Comparison of ENCODE assay signal across 14 cellular contexts in genomic region chr11:47410404-47411264, GRCh38. TPM values are rescaled to one million over a fixed set of nuclear protein-coding genes. Genes with fewer than 3 reads are reported as not detected.
DNase-seq lines count a peak whose midpoint lies in the region; ATAC-seq, FAIRE-seq and TF ChIP-seq lines count a peak whose summit lies in the region.
"Had no signal": no experiment of that assay in that cellular context is flagged by ENCODE, and none has a peak within 500 bp of the region (broad histone marks: within the 10 kb centered on the region; RNA-seq: fewer than 3 reads in every experiment).

No MANE protein-coding gene starts in this region.

- no peak overlapping the region for H3K4ac ChIP-seq in mesenchymal stem cell (ENCODE audit: low read depth in 1 of 2, low read length in 2 of 2)

- H4K8ac ChIP-seq in mesenchymal stem cell (ENCODE audit: low read length), result no peak overlapping the region

- no peak for FAIRE-seq in astrocyte (lab: Jason Lieb, UNC)
- FAIRE-seq: TTC549 had no signal

- peak overlapping the region; percentile 93 for H3K4me3 ChIP-seq in astrocyte (ENCODE audit: insufficient read depth, low read depth, low read length)
- peak overlapping the region in 1 of 2 experiments; percentile 98 for H3K4me3 ChIP-seq in mesenchymal stem cell (ENCODE audit: insufficient read depth in 1 of 2, low read depth in 1 of 2, low read length in 2 of 2)
- no peak overlapping the region for H3K4me3 ChIP-seq in thyroid gland (replicated peaks in 1 of 3)
- no peak overlapping the region for H3K4me3 ChIP-seq in aorta (ENCODE audit: low read length in 2 of 2)

- TF ChIP-seq CTCF in astrocyte (IDR thresholded peaks at IDR 0.05; ENCODE audit: insufficient read depth, low read depth, low read length), result no peak
- no peak for TF ChIP-seq CTCF in thyroid gland (IDR thresholded peaks at IDR 0.05)

- H3K4me1 Mint-ChIP-seq in activated naive CD8-positive, alpha-beta T cell (ENCODE audit: low read depth), result peaks cover 16% of the 10 kb centered on the region
- H3K4me1 Mint-ChIP-seq in activated naive CD8-positive, alpha-beta T cell treated with anti-CD3 and anti-CD28 coated beads for 36 hours, result peaks cover 22% of the 10 kb centered on the region
- peaks cover 27% of the 10 kb centered on the region for H3K4me1 Mint-ChIP-seq in astrocyte (ENCODE audit: low read depth, unreplicated experiment)

- H3K27me3 ChIP-seq in astrocyte (ENCODE audit: insufficient read depth, low read length) (no peaks in the 10 kb centered on the region), mesenchymal stem cell (ENCODE audit: control insufficient read depth in 1 of 2, insufficient read depth in 1 of 2, low read length in 2 of 2) (no peaks in the 10 kb centered on the region), thyroid gland (no peaks in the 10 kb centered on the region), aorta (ENCODE audit: control insufficient read depth in 1 of 2, insufficient read depth in 2 of 2, low read length in 1 of 2) (no peaks in the 10 kb centered on the region)
- H3K27me3 ChIP-seq: BE2C had no signal

- peak overlapping the region in 1 of 2 experiments; percentile 35 for H3K23ac ChIP-seq in mesenchymal stem cell (ENCODE audit: low read length in 2 of 2)

- H3K14ac ChIP-seq in mesenchymal stem cell (ENCODE audit: low read length in 2 of 2), result peak overlapping the region in 1 of 2 experiments; percentile 18

- no peaks in the 10 kb centered on the region for H3K9me3 ChIP-seq in astrocyte (ENCODE audit: insufficient read depth, low read depth, low read length)
- no peaks in the 10 kb centered on the region for H3K9me3 ChIP-seq in mesenchymal stem cell (ENCODE audit: control insufficient read depth, low read length)
- H3K9me3 ChIP-seq in thyroid gland, result no peaks in the 10 kb centered on the region
- H3K9me3 ChIP-seq in aorta (ENCODE audit: control insufficient read depth, low read length), result no peaks in the 10 kb centered on the region
- H3K9me3 ChIP-seq: BE2C had no signal

- H3K27me3 Mint-ChIP-seq in activated naive CD8-positive, alpha-beta T cell, result no peaks in the 10 kb centered on the region
- H3K27me3 Mint-ChIP-seq in activated naive CD8-positive, alpha-beta T cell treated with anti-CD3 and anti-CD28 coated beads for 36 hours, result no peaks in the 10 kb centered on the region
- no peaks in the 10 kb centered on the region for H3K27me3 Mint-ChIP-seq in astrocyte (ENCODE audit: low read depth, unreplicated experiment)
- H3K27me3 Mint-ChIP-seq: naive B cell, type B pancreatic cell had no signal

- no peak for DNase-seq in activated naive CD8-positive, alpha-beta T cell treated with anti-CD3 and anti-CD28 coated beads for 36 hours
- DNase-seq in astrocyte (ENCODE audit: low read depth), result no peak
- DNase-seq in mesenchymal stem cell, result no peak
- no peak for DNase-seq in thyroid gland
- DNase-seq in NOMO-1 treated with DMSO at 0.1 percent for 48 hours (lab: John Stamatoyannopoulos, UW; ENCODE audit: unreplicated experiment), result no peak
- DNase-seq in aorta, result no peak
- DNase-seq: BE2C; naive B cell; NK-92 treated with Interleukin-12 subunit alpha and Interleukin-12 subunit beta, amount 100 ng/mL, for 24 hours; stimulated activated CD4-positive, alpha-beta T cell treated with anti-CD3 and anti-CD28 coated beads, Interleukin-2, amount 100 ng/mL, for 24 hours had no signal

- peak overlapping the region; percentile 44 for H3K4me3 Mint-ChIP-seq in activated naive CD8-positive, alpha-beta T cell
- H3K4me3 Mint-ChIP-seq in activated naive CD8-positive, alpha-beta T cell treated with anti-CD3 and anti-CD28 coated beads for 36 hours, result no peak overlapping the region
- peak overlapping the region; percentile 74 for H3K4me3 Mint-ChIP-seq in astrocyte (ENCODE audit: unreplicated experiment)

- peak overlapping the region; percentile 43 for H2AK5ac ChIP-seq in mesenchymal stem cell (ENCODE audit: low read length, severe bottlenecking)

- TF ChIP-seq POLR2A in thyroid gland (IDR thresholded peaks at IDR 0.05), result no peak

- no peaks in the 10 kb centered on the region for H3K9me3 Mint-ChIP-seq in activated naive CD8-positive, alpha-beta T cell (ENCODE audit: low read depth)
- H3K9me3 Mint-ChIP-seq in activated naive CD8-positive, alpha-beta T cell treated with anti-CD3 and anti-CD28 coated beads for 36 hours, result no peaks in the 10 kb centered on the region
- H3K9me3 Mint-ChIP-seq in astrocyte (ENCODE audit: unreplicated experiment), result no peaks in the 10 kb centered on the region
- H3K9me3 Mint-ChIP-seq: naive B cell, type B pancreatic cell had no signal

- H3K9ac ChIP-seq in astrocyte (ENCODE audit: low read length), result peak overlapping the region; percentile 100
- H3K9ac ChIP-seq in mesenchymal stem cell (ENCODE audit: low read length), result peak overlapping the region; percentile 100

- peaks cover 53% of the 10 kb centered on the region for H3K79me2 ChIP-seq in astrocyte (ENCODE audit: insufficient read depth, low read length)

- H2BK12ac ChIP-seq in mesenchymal stem cell (ENCODE audit: low read length in 2 of 2), result no peak overlapping the region

- H2BK120ac ChIP-seq in mesenchymal stem cell (ENCODE audit: low read depth, low read length), result no peak overlapping the region

- WGBS in mesenchymal stem cell, result 89% methylated on average over 11 of the region's 11 CpGs
- 72 to 79% methylated on average over 9 of the region's 11 CpGs for WGBS in thyroid gland, 2 donors
- 71 to 72% methylated on average over 11 of the region's 11 CpGs for WGBS in aorta, 2 donors

- no peak overlapping the region for H3K18ac ChIP-seq in mesenchymal stem cell (ENCODE audit: low read depth in 1 of 2, low read length in 2 of 2)

- H3K4me2 ChIP-seq in astrocyte (ENCODE audit: low read length) (peak overlapping the region; percentile 100), mesenchymal stem cell (ENCODE audit: low read length, poor library complexity, severe bottlenecking) (peak overlapping the region; percentile 87)

- H2AFZ ChIP-seq in astrocyte (ENCODE audit: low read depth, low read length) (no peak overlapping the region), mesenchymal stem cell (ENCODE audit: low read depth, low read length) (no peak overlapping the region)

- no peak overlapping the region for H4K91ac ChIP-seq in mesenchymal stem cell (ENCODE audit: low read length)

- H2BK15ac ChIP-seq in mesenchymal stem cell (ENCODE audit: low read depth, poor library complexity, severe bottlenecking), result peak overlapping the region; percentile 38

- intact Hi-C loops in thyroid gland (cut with DNase I) (no loop called here), aorta (cut with DNase I) (no loop called here)

- H3K27ac Mint-ChIP-seq in activated naive CD8-positive, alpha-beta T cell, result no peak overlapping the region
- H3K27ac Mint-ChIP-seq in activated naive CD8-positive, alpha-beta T cell treated with anti-CD3 and anti-CD28 coated beads for 36 hours, result no peak overlapping the region
- no peak overlapping the region for H3K27ac Mint-ChIP-seq in astrocyte (ENCODE audit: unreplicated experiment)

- H3K27ac ChIP-seq in astrocyte (ENCODE audit: low read depth, low read length) (no peak overlapping the region), mesenchymal stem cell (ENCODE audit: low read length, poor library complexity, severe bottlenecking) (no peak overlapping the region), thyroid gland (peak overlapping the region in 2 of 3 donors; percentile 33 to 93), aorta (ENCODE audit: low read depth in 1 of 2, low read length in 2 of 2) (peak overlapping the region in 1 of 2 donors; percentile 79)

- peaks cover 3% of the 10 kb centered on the region for H3K36me3 Mint-ChIP-seq in activated naive CD8-positive, alpha-beta T cell
- H3K36me3 Mint-ChIP-seq in activated naive CD8-positive, alpha-beta T cell treated with anti-CD3 and anti-CD28 coated beads for 36 hours, result no peaks in the 10 kb centered on the region
- peaks cover 10% of the 10 kb centered on the region for H3K36me3 Mint-ChIP-seq in astrocyte (ENCODE audit: low read depth, unreplicated experiment)
- H3K36me3 Mint-ChIP-seq: naive B cell had no signal

- H3K36me3 ChIP-seq in astrocyte (ENCODE audit: insufficient read depth, low read length), result peaks cover 9% of the 10 kb centered on the region
- peaks cover 48 to 51% of the 10 kb centered on the region in 2 experiments for H3K36me3 ChIP-seq in mesenchymal stem cell (ENCODE audit: control insufficient read depth in 1 of 2, insufficient read depth in 2 of 2, low read depth in 1 of 2, low read length in 2 of 2)
- peaks cover 16 to 21% of the 10 kb centered on the region in 2 donors for H3K36me3 ChIP-seq in thyroid gland
- H3K36me3 ChIP-seq in aorta (ENCODE audit: control insufficient read depth in 1 of 2, insufficient read depth in 2 of 2, low read length in 1 of 2), result peaks cover 0 to 3% of the 10 kb centered on the region in 2 donors

- H3K79me1 ChIP-seq in mesenchymal stem cell (replicated peaks; ENCODE audit: low read length, poor library complexity, severe bottlenecking), result peaks cover 9% of the 10 kb centered on the region

- peaks cover 52% of the 10 kb centered on the region for H3K4me1 ChIP-seq in astrocyte (ENCODE audit: insufficient read depth, low read length)
- peaks cover 49% of the 10 kb centered on the region for H3K4me1 ChIP-seq in mesenchymal stem cell (ENCODE audit: control insufficient read depth, insufficient read depth, low read depth, low read length)
- peaks cover 26 to 40% of the 10 kb centered on the region in 2 donors for H3K4me1 ChIP-seq in thyroid gland
- H3K4me1 ChIP-seq in aorta (ENCODE audit: control insufficient read depth in 1 of 2, insufficient read depth in 2 of 2, low read length in 2 of 2), result no peaks in the 10 kb centered on the region
- H3K4me1 ChIP-seq: BE2C had no signal

- peaks cover 38% of the 10 kb centered on the region for H4K20me1 ChIP-seq in astrocyte (ENCODE audit: insufficient read depth, low read length)

- ATAC-seq in GM21381 (IDR thresholded peaks at IDR 0.05; ENCODE audit: unreplicated experiment) (no peak), aorta (ENCODE audit: low FRiP score) (no peak)

- no peak overlapping the region for H2BK5ac ChIP-seq in mesenchymal stem cell (ENCODE audit: low read depth, low read length, poor library complexity, severe bottlenecking)

RNA-seq across cellular contexts. Expression of gene SLC39A13, which starts 2.2 kb away (rescaled TPM):
- total RNA-seq in activated naive CD8-positive, alpha-beta T cell treated with anti-CD3 and anti-CD28 coated beads for 36 hours, result 10 to 100 TPM; 10.9 to 11.4 TPM
- 76.6 and 92.7 TPM in 2 replicates for total RNA-seq in astrocyte
- 89.2 TPM for polyA plus RNA-seq in mesenchymal stem cell (2013, experiment 1 of 2)
- polyA plus RNA-seq in mesenchymal stem cell (2013, experiment 2 of 2), result 88.7 TPM
- 10 to 100 TPM; 51.3 to 84.3 (median 66.8) TPM for total RNA-seq in thyroid gland
- total RNA-seq in aorta, result 10 to 100 TPM; 75.1 to 88.9 TPM
- 100 to 1,000 TPM in 1 of 2 donors, 10 to 100 TPM in 1; 34.7 to 118 TPM for polyA plus RNA-seq in aorta

RNA-seq across cellular contexts. Expression of gene PSMC3, which starts 15.6 kb away (rescaled TPM):
- total RNA-seq in activated naive CD8-positive, alpha-beta T cell treated with anti-CD3 and anti-CD28 coated beads for 36 hours, result 100 to 1,000 TPM; 168 to 176 TPM
- total RNA-seq in astrocyte (124 and 130 TPM in 2 replicates), thyroid gland (100 to 1,000 TPM in 2 of 4 donors, 10 to 100 TPM in 2; 92.7 to 240 (median 123) TPM), aorta (100 to 1,000 TPM in 1 of 2 donors, 10 to 100 TPM in 1; 84.2 to 117 TPM)
- 95.6 TPM for polyA plus RNA-seq in mesenchymal stem cell (2013, experiment 1 of 2)
- 95.8 TPM for polyA plus RNA-seq in mesenchymal stem cell (2013, experiment 2 of 2)
- 100 to 1,000 TPM; 181 to 204 TPM for polyA plus RNA-seq in aorta

RNA-seq across cellular contexts. Expression of gene SPI1, which starts 32.3 kb away (rescaled TPM):
- under 1 TPM; 0.25 to 0.36 TPM for total RNA-seq in activated naive CD8-positive, alpha-beta T cell treated with anti-CD3 and anti-CD28 coated beads for 36 hours
- total RNA-seq in astrocyte (not detected in 2 replicates), thyroid gland (10 to 100 TPM in 1 of 4 donors, 1 to 10 TPM in 3; 4.8 to 18.0 (median 5.8) TPM), aorta (10 to 100 TPM; 41.0 to 56.0 TPM)
- not detected for polyA plus RNA-seq in mesenchymal stem cell (2013, experiment 1 of 2)
- polyA plus RNA-seq in mesenchymal stem cell (2013, experiment 2 of 2), result not detected
- polyA plus RNA-seq in aorta, result 10 to 100 TPM in 1 of 2 donors, 1 to 10 TPM in 1; 6.3 to 37.8 TPM

RNA-seq across cellular contexts. Expression of gene RAPSN, which starts 38.3 kb away (rescaled TPM):
- under 1 TPM in 1 of 2 experiments, not detected in 1; 0.19 TPM for total RNA-seq in activated naive CD8-positive, alpha-beta T cell treated with anti-CD3 and anti-CD28 coated beads for 36 hours
- total RNA-seq in astrocyte, result 0.86 and 0.96 TPM in 2 replicates
- polyA plus RNA-seq in mesenchymal stem cell (2013, experiment 1 of 2), result 0.32 TPM
- polyA plus RNA-seq in mesenchymal stem cell (2013, experiment 2 of 2), result 0.16 TPM
- under 1 TPM in 1 of 4 donors, not detected in 3; 0.67 TPM for total RNA-seq in thyroid gland
- total RNA-seq in aorta, result under 1 TPM; 0.66 to 0.71 TPM
- polyA plus RNA-seq in aorta, result under 1 TPM in 1 of 2 donors, not detected in 1; 0.46 TPM

RNA-seq across cellular contexts. Expression of gene MYBPC3, which starts 58.1 kb away (rescaled TPM):
- not detected for total RNA-seq in activated naive CD8-positive, alpha-beta T cell treated with anti-CD3 and anti-CD28 coated beads for 36 hours
- total RNA-seq in astrocyte (not detected in 2 replicates), thyroid gland (not detected), aorta (under 1 TPM; 0.15 to 0.42 TPM)
- not detected for polyA plus RNA-seq in mesenchymal stem cell (2013, experiment 1 of 2)
- not detected for polyA plus RNA-seq in mesenchymal stem cell (2013, experiment 2 of 2)
- 1 to 10 TPM in 1 of 2 donors, under 1 TPM in 1; 0.03 to 1.9 TPM for polyA plus RNA-seq in aorta

Comparison
In these comparisons a context has a peak if more than half of its experiments do, and no peak if none do; other contexts are left out.
1. H3K27ac ChIP-seq: peak in thyroid gland (2 of 3); none in astrocyte (single experiment) and mesenchymal stem cell (single experiment).